ENCODE assay signal across 1 cellular context in the genomic region with DNA sequence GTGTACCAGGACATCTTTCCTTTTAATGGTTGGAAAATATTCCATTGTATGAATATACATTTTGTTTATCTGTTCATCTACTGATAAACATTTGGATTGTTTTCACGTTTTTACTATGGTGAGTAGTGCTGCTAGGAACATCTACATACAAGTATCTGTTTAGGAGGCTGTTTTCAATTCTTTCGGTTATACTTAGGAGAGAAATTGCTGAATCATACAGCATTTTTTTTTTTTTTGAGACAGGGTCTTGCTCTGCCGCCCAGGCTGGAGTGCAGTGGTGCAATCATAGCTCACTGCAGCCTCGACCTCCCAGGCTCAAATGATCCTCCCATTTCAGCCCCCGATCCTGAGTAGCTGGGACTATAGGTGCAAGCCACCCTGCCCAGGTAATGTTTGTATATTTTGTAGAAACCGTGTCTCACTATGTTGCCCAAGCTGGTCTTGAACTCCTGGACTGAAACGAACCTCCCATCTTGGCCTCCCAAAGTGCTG.
A peak's percentile ranks its signal among the peaks of the same experiment; 100 is the strongest.
TF ChIP-seq lines count a peak whose summit lies in the region.

No MANE protein-coding gene starts in this region.

TF ChIP-seq in K562, 482 proteins besides CTCF, POLR2A, EP300 and RAD21 (continued from another document):
- TF ChIP-seq, protein P1, sequence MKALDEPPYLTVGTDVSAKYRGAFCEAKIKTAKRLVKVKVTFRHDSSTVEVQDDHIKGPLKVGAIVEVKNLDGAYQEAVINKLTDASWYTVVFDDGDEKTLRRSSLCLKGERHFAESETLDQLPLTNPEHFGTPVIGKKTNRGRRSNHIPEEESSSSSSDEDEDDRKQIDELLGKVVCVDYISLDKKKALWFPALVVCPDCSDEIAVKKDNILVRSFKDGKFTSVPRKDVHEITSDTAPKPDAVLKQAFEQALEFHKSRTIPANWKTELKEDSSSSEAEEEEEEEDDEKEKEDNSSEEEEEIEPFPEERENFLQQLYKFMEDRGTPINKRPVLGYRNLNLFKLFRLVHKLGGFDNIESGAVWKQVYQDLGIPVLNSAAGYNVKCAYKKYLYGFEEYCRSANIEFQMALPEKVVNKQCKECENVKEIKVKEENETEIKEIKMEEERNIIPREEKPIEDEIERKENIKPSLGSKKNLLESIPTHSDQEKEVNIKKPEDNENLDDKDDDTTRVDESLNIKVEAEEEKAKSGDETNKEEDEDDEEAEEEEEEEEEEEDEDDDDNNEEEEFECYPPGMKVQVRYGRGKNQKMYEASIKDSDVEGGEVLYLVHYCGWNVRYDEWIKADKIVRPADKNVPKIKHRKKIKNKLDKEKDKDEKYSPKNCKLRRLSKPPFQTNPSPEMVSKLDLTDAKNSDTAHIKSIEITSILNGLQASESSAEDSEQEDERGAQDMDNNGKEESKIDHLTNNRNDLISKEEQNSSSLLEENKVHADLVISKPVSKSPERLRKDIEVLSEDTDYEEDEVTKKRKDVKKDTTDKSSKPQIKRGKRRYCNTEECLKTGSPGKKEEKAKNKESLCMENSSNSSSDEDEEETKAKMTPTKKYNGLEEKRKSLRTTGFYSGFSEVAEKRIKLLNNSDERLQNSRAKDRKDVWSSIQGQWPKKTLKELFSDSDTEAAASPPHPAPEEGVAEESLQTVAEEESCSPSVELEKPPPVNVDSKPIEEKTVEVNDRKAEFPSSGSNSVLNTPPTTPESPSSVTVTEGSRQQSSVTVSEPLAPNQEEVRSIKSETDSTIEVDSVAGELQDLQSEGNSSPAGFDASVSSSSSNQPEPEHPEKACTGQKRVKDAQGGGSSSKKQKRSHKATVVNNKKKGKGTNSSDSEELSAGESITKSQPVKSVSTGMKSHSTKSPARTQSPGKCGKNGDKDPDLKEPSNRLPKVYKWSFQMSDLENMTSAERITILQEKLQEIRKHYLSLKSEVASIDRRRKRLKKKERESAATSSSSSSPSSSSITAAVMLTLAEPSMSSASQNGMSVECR (CRISPR knock-in tag; IDR thresholded peaks at IDR 0.05) = no peak
- TF ChIP-seq NFXL1 (CRISPR knock-in tag; IDR thresholded peaks at IDR 0.05) = no peak
- TF ChIP-seq BCOR (IDR thresholded peaks at IDR 0.05) = peak; percentile 30; the same call in 1 of the 2 replicates
- TF ChIP-seq EP400 (IDR thresholded peaks at IDR 0.05) = peak; percentile 11; the same call in 1 of the 2 replicates
- TF ChIP-seq ZBTB49 (CRISPR knock-in tag; IDR thresholded peaks at IDR 0.05; ENCODE audit: borderline replicate concordance) = no peak
- peak; percentile 85 for TF ChIP-seq NFE2 (IDR thresholded peaks at IDR 0.05; ENCODE audit: low read depth)
- TF ChIP-seq NFE2L1 (tag; IDR thresholded peaks at IDR 0.05; ENCODE audit: borderline replicate concordance, low read depth) = peak; percentile 27; the same call in 1 of the 2 replicates
- TF ChIP-seq ZNF316 (IDR thresholded peaks at IDR 0.05) = peak; percentile 95
- TF ChIP-seq RNF2 (IDR thresholded peaks at IDR 0.05) = no peak
- TF ChIP-seq ZNF384 (IDR thresholded peaks at IDR 0.05; ENCODE audit: low read depth, low read length) = peak; percentile 82
